Comparison of ENCODE assay signal across 1 cellular context in the genomic region with DNA sequence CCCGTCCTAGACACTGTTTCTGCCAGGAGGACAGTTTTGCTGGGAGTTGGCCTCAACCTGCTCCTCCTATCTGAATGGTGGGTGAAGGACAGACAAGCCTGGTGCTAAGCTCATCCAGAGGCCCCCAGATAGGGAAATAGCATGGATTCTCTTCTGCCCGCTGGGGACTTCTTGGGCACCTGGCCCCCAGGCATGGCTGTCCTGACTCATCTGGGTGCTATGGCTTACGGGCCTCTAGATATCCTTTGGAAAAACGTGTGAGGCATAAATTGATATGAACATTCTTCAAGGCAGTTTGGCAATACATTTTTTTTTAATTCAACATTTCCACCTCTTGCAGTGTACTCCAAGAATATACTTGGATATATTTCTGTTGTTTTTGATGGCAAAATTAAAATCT.
TF ChIP-seq lines count a peak whose summit lies in the region.

No MANE protein-coding gene starts in this region.

TF ChIP-seq in GM23338, 12 proteins besides CTCF, POLR2A, EP300 and RAD21 (continued from another document):
- TF ChIP-seq, protein P1, sequence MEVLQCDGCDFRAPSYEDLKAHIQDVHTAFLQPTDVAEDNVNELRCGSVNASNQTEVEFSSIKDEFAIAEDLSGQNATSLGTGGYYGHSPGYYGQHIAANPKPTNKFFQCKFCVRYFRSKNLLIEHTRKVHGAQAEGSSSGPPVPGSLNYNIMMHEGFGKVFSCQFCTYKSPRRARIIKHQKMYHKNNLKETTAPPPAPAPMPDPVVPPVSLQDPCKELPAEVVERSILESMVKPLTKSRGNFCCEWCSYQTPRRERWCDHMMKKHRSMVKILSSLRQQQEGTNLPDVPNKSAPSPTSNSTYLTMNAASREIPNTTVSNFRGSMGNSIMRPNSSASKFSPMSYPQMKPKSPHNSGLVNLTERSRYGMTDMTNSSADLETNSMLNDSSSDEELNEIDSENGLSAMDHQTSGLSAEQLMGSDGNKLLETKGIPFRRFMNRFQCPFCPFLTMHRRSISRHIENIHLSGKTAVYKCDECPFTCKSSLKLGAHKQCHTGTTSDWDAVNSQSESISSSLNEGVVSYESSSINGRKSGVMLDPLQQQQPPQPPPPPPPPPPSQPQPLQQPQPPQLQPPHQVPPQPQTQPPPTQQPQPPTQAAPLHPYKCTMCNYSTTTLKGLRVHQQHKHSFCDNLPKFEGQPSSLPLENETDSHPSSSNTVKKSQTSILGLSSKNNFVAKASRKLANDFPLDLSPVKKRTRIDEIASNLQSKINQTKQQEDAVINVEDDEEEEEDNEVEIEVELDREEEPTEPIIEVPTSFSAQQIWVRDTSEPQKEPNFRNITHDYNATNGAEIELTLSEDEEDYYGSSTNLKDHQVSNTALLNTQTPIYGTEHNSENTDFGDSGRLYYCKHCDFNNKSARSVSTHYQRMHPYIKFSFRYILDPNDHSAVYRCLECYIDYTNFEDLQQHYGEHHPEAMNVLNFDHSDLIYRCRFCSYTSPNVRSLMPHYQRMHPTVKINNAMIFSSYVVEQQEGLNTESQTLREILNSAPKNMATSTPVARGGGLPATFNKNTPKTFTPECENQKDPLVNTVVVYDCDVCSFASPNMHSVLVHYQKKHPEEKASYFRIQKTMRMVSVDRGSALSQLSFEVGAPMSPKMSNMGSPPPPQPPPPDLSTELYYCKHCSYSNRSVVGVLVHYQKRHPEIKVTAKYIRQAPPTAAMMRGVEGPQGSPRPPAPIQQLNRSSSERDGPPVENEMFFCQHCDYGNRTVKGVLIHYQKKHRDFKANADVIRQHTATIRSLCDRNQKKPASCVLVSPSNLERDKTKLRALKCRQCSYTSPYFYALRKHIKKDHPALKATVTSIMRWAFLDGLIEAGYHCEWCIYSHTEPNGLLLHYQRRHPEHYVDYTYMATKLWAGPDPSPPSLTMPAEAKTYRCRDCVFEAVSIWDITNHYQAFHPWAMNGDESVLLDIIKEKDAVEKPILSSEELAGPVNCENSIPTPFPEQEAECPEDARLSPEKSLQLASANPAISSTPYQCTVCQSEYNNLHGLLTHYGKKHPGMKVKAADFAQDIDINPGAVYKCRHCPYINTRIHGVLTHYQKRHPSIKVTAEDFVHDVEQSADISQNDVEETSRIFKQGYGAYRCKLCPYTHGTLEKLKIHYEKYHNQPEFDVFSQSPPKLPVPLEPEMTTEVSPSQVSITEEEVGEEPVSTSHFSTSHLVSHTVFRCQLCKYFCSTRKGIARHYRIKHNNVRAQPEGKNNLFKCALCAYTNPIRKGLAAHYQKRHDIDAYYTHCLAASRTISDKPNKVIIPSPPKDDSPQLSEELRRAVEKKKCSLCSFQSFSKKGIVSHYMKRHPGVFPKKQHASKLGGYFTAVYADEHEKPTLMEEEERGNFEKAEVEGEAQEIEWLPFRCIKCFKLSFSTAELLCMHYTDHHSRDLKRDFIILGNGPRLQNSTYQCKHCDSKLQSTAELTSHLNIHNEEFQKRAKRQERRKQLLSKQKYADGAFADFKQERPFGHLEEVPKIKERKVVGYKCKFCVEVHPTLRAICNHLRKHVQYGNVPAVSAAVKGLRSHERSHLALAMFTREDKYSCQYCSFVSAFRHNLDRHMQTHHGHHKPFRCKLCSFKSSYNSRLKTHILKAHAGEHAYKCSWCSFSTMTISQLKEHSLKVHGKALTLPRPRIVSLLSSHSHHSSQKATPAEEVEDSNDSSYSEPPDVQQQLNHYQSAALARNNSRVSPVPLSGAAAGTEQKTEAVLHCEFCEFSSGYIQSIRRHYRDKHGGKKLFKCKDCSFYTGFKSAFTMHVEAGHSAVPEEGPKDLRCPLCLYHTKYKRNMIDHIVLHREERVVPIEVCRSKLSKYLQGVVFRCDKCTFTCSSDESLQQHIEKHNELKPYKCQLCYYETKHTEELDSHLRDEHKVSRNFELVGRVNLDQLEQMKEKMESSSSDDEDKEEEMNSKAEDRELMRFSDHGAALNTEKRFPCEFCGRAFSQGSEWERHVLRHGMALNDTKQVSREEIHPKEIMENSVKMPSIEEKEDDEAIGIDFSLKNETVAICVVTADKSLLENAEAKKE (CRISPR knock-in tag; IDR thresholded peaks at IDR 0.05) = no peak
- TF ChIP-seq EZH2phosphoT487 (IDR thresholded peaks at IDR 0.05; ENCODE audit: unreplicated experiment) (no peak), STAT1 (IDR thresholded peaks at IDR 0.05; ENCODE audit: unreplicated experiment) (no peak), ZNF331 (CRISPR knock-in tag; IDR thresholded peaks at IDR 0.05; ENCODE audit: low read depth) (no peak), EZH2 (IDR thresholded peaks at IDR 0.05; ENCODE audit: low read depth, unreplicated experiment) (no peak)
- TF ChIP-seq, protein P2, sequence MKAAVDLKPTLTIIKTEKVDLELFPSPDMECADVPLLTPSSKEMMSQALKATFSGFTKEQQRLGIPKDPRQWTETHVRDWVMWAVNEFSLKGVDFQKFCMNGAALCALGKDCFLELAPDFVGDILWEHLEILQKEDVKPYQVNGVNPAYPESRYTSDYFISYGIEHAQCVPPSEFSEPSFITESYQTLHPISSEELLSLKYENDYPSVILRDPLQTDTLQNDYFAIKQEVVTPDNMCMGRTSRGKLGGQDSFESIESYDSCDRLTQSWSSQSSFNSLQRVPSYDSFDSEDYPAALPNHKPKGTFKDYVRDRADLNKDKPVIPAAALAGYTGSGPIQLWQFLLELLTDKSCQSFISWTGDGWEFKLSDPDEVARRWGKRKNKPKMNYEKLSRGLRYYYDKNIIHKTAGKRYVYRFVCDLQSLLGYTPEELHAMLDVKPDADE (IDR thresholded peaks at IDR 0.05) = no peak
- TF ChIP-seq, protein P3, sequence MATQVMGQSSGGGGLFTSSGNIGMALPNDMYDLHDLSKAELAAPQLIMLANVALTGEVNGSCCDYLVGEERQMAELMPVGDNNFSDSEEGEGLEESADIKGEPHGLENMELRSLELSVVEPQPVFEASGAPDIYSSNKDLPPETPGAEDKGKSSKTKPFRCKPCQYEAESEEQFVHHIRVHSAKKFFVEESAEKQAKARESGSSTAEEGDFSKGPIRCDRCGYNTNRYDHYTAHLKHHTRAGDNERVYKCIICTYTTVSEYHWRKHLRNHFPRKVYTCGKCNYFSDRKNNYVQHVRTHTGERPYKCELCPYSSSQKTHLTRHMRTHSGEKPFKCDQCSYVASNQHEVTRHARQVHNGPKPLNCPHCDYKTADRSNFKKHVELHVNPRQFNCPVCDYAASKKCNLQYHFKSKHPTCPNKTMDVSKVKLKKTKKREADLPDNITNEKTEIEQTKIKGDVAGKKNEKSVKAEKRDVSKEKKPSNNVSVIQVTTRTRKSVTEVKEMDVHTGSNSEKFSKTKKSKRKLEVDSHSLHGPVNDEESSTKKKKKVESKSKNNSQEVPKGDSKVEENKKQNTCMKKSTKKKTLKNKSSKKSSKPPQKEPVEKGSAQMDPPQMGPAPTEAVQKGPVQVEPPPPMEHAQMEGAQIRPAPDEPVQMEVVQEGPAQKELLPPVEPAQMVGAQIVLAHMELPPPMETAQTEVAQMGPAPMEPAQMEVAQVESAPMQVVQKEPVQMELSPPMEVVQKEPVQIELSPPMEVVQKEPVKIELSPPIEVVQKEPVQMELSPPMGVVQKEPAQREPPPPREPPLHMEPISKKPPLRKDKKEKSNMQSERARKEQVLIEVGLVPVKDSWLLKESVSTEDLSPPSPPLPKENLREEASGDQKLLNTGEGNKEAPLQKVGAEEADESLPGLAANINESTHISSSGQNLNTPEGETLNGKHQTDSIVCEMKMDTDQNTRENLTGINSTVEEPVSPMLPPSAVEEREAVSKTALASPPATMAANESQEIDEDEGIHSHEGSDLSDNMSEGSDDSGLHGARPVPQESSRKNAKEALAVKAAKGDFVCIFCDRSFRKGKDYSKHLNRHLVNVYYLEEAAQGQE (IDR thresholded peaks at IDR 0.05; ENCODE audit: unreplicated experiment) = no peak
